Comparison of ENCODE assay signal across 7 cellular contexts in genomic region chr15:90648137-90649070, GRCh38.
DNase-seq lines count a peak whose midpoint lies in the region; ATAC-seq and TF ChIP-seq lines count a peak whose summit lies in the region.

No MANE protein-coding gene starts in this region.

- no peaks in the 10 kb centered on the region for H3K27me3 Mint-ChIP-seq in chondrocyte (ENCODE audit: low read depth)

- TF ChIP-seq CTCF in GM12872 (IDR thresholded peaks at IDR 0.05; ENCODE audit: insufficient read depth, low read depth, low read length) (peak; percentile 82), chondrocyte (IDR thresholded peaks at IDR 0.05) (peak; percentile 99)

- ATAC-seq in HG02870 (IDR thresholded peaks at IDR 0.05; ENCODE audit: unreplicated experiment) (peak; percentile 54), left lobe of liver (peak; percentile 86)
- peak; percentile 91 to 93 for ATAC-seq in activated CD4-positive, CD25-positive, alpha-beta regulatory T cell treated with anti-CD3 and anti-CD28 coated beads, Interleukin-2, amount 50 U/mL, for 24 hours

- H3K4me1 Mint-ChIP-seq in chondrocyte (ENCODE audit: low read depth): peaks cover 17% of the 10 kb centered on the region

- H3K27ac Mint-ChIP-seq in chondrocyte (ENCODE audit: unreplicated experiment): no peak overlapping the region

- H3K36me3 Mint-ChIP-seq in chondrocyte (ENCODE audit: low read depth): peaks cover under 1% of the 10 kb centered on the region

- H3K4me3 Mint-ChIP-seq in chondrocyte (ENCODE audit: unreplicated experiment): no peak overlapping the region

- peak; percentile 54 for DNase-seq in NCI-H2171 treated with DMSO at 0.1 percent for 48 hours (lab: John Stamatoyannopoulos, UW)
- no peak for DNase-seq in chondrocyte (ENCODE audit: low spot score)
- no peak for DNase-seq in left lobe of liver (ENCODE audit: low spot score)
- DNase-seq in stimulated activated CD4-positive, alpha-beta T cell treated with anti-CD3 and anti-CD28 coated beads, Interleukin-4, amount 100 ng/mL, for 4 hours: peak; percentile 38 to 48

- H3K9me3 Mint-ChIP-seq in chondrocyte (ENCODE audit: low read depth): no peaks in the 10 kb centered on the region

Comparison
In these comparisons a context has a peak if more than half of its experiments do, and no peak if none do; other contexts are left out.
1. DNase-seq: peak in NCI-H2171 treated with DMSO at 0.1 percent for 48 hours (single experiment) and stimulated activated CD4-positive, alpha-beta T cell treated with anti-CD3 and anti-CD28 coated beads, Interleukin-4, amount 100 ng/mL, for 4 hours (2 of 2); none in chondrocyte (single experiment) and left lobe of liver (single experiment).
2. Peak in every context shown above with its lines, with median percentiles within 50 percentile points of each other: ATAC-seq.